ENCODE assay signal across 9 cellular contexts in the genomic region with DNA sequence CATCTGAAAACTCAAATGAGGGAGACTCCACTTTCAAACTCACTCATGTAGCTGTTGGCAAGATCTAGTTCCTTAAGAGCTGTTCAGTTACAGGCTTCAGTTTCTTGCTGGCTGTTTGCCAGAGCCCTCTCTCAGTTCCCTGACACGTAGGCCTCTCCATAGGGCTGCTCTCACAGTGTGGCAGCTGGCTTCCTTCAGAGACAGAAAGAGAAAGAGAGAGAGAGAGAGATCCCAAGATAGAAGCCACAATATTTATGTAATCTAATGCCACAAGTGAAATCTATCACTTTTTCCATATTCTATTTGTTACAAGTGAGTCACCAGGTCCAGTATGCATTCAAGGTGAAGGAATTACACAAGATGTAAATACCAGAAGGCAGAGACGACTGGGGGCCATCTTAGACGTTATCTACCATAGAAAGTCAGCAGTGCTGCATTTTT.
DNase-seq lines count a peak whose midpoint lies in the region; ATAC-seq, FAIRE-seq and TF ChIP-seq lines count a peak whose summit lies in the region.
"Had no signal": no experiment of that assay in that cellular context is flagged by ENCODE, and none has a peak within 500 bp of the region (broad histone marks: within the 10 kb centered on the region; RNA-seq: fewer than 3 reads in every experiment).

No MANE protein-coding gene starts in this region.

- CTCF ChIA-PET in AG04450 (lab: Charles Lee) = interaction anchor here (1.8 kb wide), 1 partner anchor 38 kb away, joined by 5 read pairs; no protein-coding TSS in a partner anchor

- H3K27ac ChIP-seq in AG04450 (ENCODE audit: low read depth, low read length) = no peak overlapping the region
- H3K27ac ChIP-seq in osteoblast (ENCODE audit: low read depth, low read length) = no peak overlapping the region
- no peak overlapping the region for H3K27ac ChIP-seq in pancreas

- no peak overlapping the region for H2AFZ ChIP-seq in osteoblast (ENCODE audit: low read length)

- ATAC-seq in GM18909 (IDR thresholded peaks at IDR 0.05; ENCODE audit: poor library complexity, unreplicated experiment) = peak; percentile 89
- ATAC-seq in HG03060 (IDR thresholded peaks at IDR 0.05; ENCODE audit: low read depth, unreplicated experiment) = peak; percentile 83
- ATAC-seq in pancreas = no peak

- no peaks in the 10 kb centered on the region for H3K4me1 ChIP-seq in osteoblast (ENCODE audit: insufficient read depth, low read length)
- H3K4me1 ChIP-seq in pancreas = no peaks in the 10 kb centered on the region

- POLR2A ChIA-PET in AG04450 (lab: Yijun Ruan, JAX) = interaction anchor here (0.7 kb wide), 1 partner anchor 52 kb away, joined by 3 read pairs; no protein-coding TSS in a partner anchor

- H3K4me3 ChIP-seq in AG04450 (ENCODE audit: low read depth, low read length) = no peak overlapping the region
- H3K4me3 ChIP-seq in osteoblast (ENCODE audit: insufficient read depth, low read length) = no peak overlapping the region
- no peak overlapping the region for H3K4me3 ChIP-seq in pancreas

- DNase-seq in AG04450 (ENCODE audit: low read depth, low spot score) = peak; percentile 80
- peak; percentile 50 for DNase-seq in RPMI7951 (ENCODE audit: low read depth)
- peak; percentile 68 for DNase-seq in osteoblast (ENCODE audit: insufficient read length, low spot score, missing footprints)
- DNase-seq in NCI-H1930 (lab: John Stamatoyannopoulos, UW) = no peak
- no peak for DNase-seq in pancreas
- no peak for DNase-seq in NCI-H345 treated with DMSO at 0.1 percent for 48 hours (lab: John Stamatoyannopoulos, UW; ENCODE audit: unreplicated experiment)
- DNase-seq: activated T-cell treated with anti-CD3 and anti-CD28 coated beads, Interleukin-2, amount 50 U/mL, for 4 hours had no signal

- H4K20me1 ChIP-seq in osteoblast (ENCODE audit: insufficient read depth, low read length) = no peaks in the 10 kb centered on the region

- H3K9me3 ChIP-seq in AG04450 (ENCODE audit: control insufficient read depth, insufficient read depth, low read length) (peaks cover 2% of the 10 kb centered on the region; the same call in 1 of the 2 replicates), osteoblast (ENCODE audit: low read depth, low read length) (no peaks in the 10 kb centered on the region), pancreas (no peaks in the 10 kb centered on the region)

- no peak for FAIRE-seq in pancreas (lab: Jason Lieb, UNC)

- intact Hi-C loops in pancreas (cut with DNase I) = no loop called here

- TF ChIP-seq CTCF in AG04450 (IDR thresholded peaks at IDR 0.05; ENCODE audit: low read depth, low read length) = no peak
- no peak for TF ChIP-seq CTCF in osteoblast (IDR thresholded peaks at IDR 0.05; ENCODE audit: extremely low read depth, low read depth, low read length)
- TF ChIP-seq CTCF in pancreas (IDR thresholded peaks at IDR 0.05) = no peak

- 38 to 44% methylated on average over 3 of the region's 3 CpGs for WGBS in pancreas, 2 donors

- no peak overlapping the region for H3K4me2 ChIP-seq in osteoblast (ENCODE audit: insufficient read depth, low read length)

- H3K79me2 ChIP-seq in osteoblast (ENCODE audit: insufficient read depth, low read length) = no peaks in the 10 kb centered on the region

- H3K27me3 ChIP-seq in AG04450 (ENCODE audit: control insufficient read depth, insufficient read depth, low read length) = peaks cover 5% of the 10 kb centered on the region
- H3K27me3 ChIP-seq in osteoblast (ENCODE audit: insufficient read depth, low read length) = peaks cover 16% of the 10 kb centered on the region
- no peaks in the 10 kb centered on the region for H3K27me3 ChIP-seq in pancreas

- H3K36me3 ChIP-seq in osteoblast (ENCODE audit: insufficient read depth, low read length) (no peaks in the 10 kb centered on the region), pancreas (no peaks in the 10 kb centered on the region)

Comparison
In these comparisons a context has a peak if more than half of its experiments do, and no peak if none do; other contexts are left out.
1. DNase-seq: peak in AG04450 (single experiment), RPMI7951 (single experiment) and osteoblast (single experiment); none in NCI-H1930 (0 of 2), pancreas (0 of 6) and NCI-H345 treated with DMSO at 0.1 percent for 48 hours (single experiment).
2. ATAC-seq: peak in GM18909 (single experiment) and HG03060 (single experiment); none in pancreas (0 of 4).